In the genomic region with DNA sequence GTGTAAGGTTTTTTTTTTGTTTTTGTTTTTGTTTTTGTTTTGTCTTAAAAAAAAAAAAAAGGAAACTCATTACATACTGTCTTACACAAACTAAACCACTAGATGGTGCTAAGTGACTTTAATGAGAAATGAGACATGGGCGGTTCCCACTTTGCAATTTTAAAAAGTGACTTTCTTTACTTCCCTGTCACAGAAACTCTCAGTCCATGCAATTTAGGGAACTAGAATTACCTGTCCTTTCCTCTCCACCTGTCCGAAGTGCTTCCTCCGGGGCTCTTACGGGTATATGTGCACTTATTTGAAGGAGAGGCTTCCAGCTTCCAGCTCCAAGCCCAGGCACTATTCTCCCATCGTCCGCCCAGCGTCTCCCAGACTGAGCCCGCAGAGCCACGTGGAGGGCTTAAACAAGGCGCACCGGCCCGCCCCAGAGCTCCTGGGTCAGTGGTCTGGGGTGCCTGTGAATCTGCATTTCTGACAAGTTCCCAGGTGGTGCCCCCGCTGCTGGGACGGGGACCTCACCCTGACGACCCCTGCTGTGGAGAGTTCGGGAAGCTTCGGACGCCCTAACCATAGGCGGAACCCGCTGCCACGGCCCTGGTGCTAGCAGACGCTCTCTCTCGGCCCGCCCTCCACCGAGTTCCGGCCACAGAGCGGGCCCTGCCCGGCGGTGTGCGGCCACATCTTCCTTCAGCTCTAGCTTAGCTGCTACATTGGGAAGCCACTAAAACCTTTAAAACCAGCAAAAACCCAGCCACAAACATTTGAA, we compare ENCODE assay signal across 8 cellular contexts. TPM values are rescaled to one million over a fixed set of nuclear protein-coding genes. Genes with fewer than 3 reads are reported as not detected.
A peak's percentile ranks its signal among the peaks of the same experiment; 100 is the strongest.
DNase-seq lines count a peak whose midpoint lies in the region; ATAC-seq and TF ChIP-seq lines count a peak whose summit lies in the region.

No MANE protein-coding gene starts in this region.

- intact Hi-C loops in sciatic nerve (cut with DNase I), result loop anchor here (10.0 kb wide), 1 partner anchor 770 kb away; no protein-coding TSS in a partner anchor

- H3K79me2 ChIP-seq in Loucy (ENCODE audit: insufficient read depth, low read length), result no peaks in the 10 kb centered on the region

- peak overlapping the region; percentile 82 for H3K4me2 ChIP-seq in Loucy (ENCODE audit: low read depth, low read length, poor library complexity, severe bottlenecking)

- H3F3A ChIP-seq in Loucy (ENCODE audit: low read depth), result no peaks in the 10 kb centered on the region

- no peaks in the 10 kb centered on the region for H3K36me3 ChIP-seq in Loucy (ENCODE audit: insufficient read depth, low read length)

- H3K9me3 ChIP-seq in Loucy (ENCODE audit: insufficient read depth, low read depth, low read length), result no peaks in the 10 kb centered on the region

- peak; percentile 90 for ATAC-seq in sciatic nerve

- H3K4me3 ChIP-seq in Loucy (ENCODE audit: low read length, poor library complexity, severe bottlenecking) (peak overlapping the region; percentile 72), astrocyte of the spinal cord (ENCODE audit: low read depth, low read length) (peak overlapping the region; percentile 45)

- DNase-seq in GM10248 (ENCODE audit: extremely low spot score) (peak; percentile 73), HCEC 1CT (peak; percentile 60), SKM-1 (lab: John Stamatoyannopoulos, UW; ENCODE audit: unreplicated experiment) (peak; percentile 35), astrocyte of the spinal cord (ENCODE audit: low read depth, low spot score) (peak; percentile 65), hippocampal formation (lab: John Stamatoyannopoulos, UW) (peak; percentile 30 to 36), sciatic nerve (ENCODE audit: low spot score) (peak; percentile 79), amniotic stem cell (lab: John Stamatoyannopoulos, UW) (no peak)

- peak overlapping the region; percentile 92 for H2AFZ ChIP-seq in Loucy (ENCODE audit: low read length)

- no peaks in the 10 kb centered on the region for H3K9me2 ChIP-seq in Loucy (replicated peaks; ENCODE audit: low read depth, low read length)

- no peaks in the 10 kb centered on the region for H3K27me3 ChIP-seq in Loucy (ENCODE audit: insufficient read depth, low read length, poor library complexity, severe bottlenecking)

- peak; percentile 56 for TF ChIP-seq CTCF in GM10248 (IDR thresholded peaks at IDR 0.05; ENCODE audit: control extremely low read depth, extremely low read depth, low read depth, missing control alignments)
- TF ChIP-seq CTCF in Loucy (conservative IDR thresholded peaks at IDR 0.05; ENCODE audit: low read length), result peak; percentile 72
- TF ChIP-seq CTCF in astrocyte of the spinal cord (IDR thresholded peaks at IDR 0.05; ENCODE audit: low read depth, low read length), result peak; percentile 52

- in situ Hi-C loops in astrocyte of the spinal cord (cut with HindIII; ENCODE audit: low sequenced_read_pairs), result no loop called here

- peaks cover 36% of the 10 kb centered on the region for H3K4me1 ChIP-seq in Loucy (ENCODE audit: insufficient read depth, low read length, poor library complexity, severe bottlenecking)

- POLR2A ChIA-PET in GM10248 (lab: Yijun Ruan, JAX), result interaction anchor here (0.6 to 0.7 kb wide), 2 partner anchors 388 to 429 kb away, joined by 3 read pairs; no protein-coding TSS in a partner anchor

- CTCF ChIA-PET in GM10248 (lab: Yijun Ruan, JAX), result interaction anchor here (0.6 to 4.4 kb wide), 46 partner anchors 8 to 876 kb away, joined by 3 to 28 read pairs (median 5); a partner anchor contains a TSS

- no peaks in the 10 kb centered on the region for H4K20me1 ChIP-seq in Loucy (ENCODE audit: insufficient read depth, low read length, poor library complexity, severe bottlenecking)

- peak overlapping the region; percentile 66 for H3K9ac ChIP-seq in Loucy (ENCODE audit: low read depth, low read length, poor library complexity, severe bottlenecking)

RNA-seq across cellular contexts. Expression of a gene that starts 26.1 kb away (rescaled TPM):
- total RNA-seq in sciatic nerve, result 0.98 TPM
